In genomic region chr2:46512185-46512584, GRCh38 we compare ENCODE assay signal across 26 cellular contexts. TPM values are rescaled to one million over a fixed set of nuclear protein-coding genes. Genes with fewer than 3 reads are reported as not detected.
DNase-seq lines count a peak whose midpoint lies in the region; ATAC-seq, FAIRE-seq and TF ChIP-seq lines count a peak whose summit lies in the region.
"Had no signal": no experiment of that assay in that cellular context is flagged by ENCODE, and none has a peak within 500 bp of the region (broad histone marks: within the 10 kb centered on the region; RNA-seq: fewer than 3 reads in every experiment).

No MANE protein-coding gene starts in this region.

- H3K27ac Mint-ChIP-seq in activated CD8-positive, alpha-beta T cell treated with anti-CD3 and anti-CD28 coated beads, Interleukin-2, amount 10 ng/mL, durations not matched to agents 7 days and 5 days: no peak overlapping the region
- no peak overlapping the region for H3K27ac Mint-ChIP-seq in activated CD8-positive, alpha-beta T cell treated with anti-CD3 and anti-CD28 coated beads for 36 hours
- H3K27ac Mint-ChIP-seq: CD4-positive, alpha-beta T cell; GM23338; H9 had no signal

- no peak overlapping the region for H3K4me3 ChIP-seq in HepG2 (replicated peaks in 1 of 3; ENCODE audit: insufficient read depth in 1 of 3, low read depth in 2 of 3, low read length in 3 of 3)
- H3K4me3 ChIP-seq in right lobe of liver: no peak overlapping the region
- H3K4me3 ChIP-seq: BLaER1 treated with 17β-estradiol and CSF1 and Interleukin-3, amounts not matched to agents 10 nM and 100 nM; GM12878; GM23338 had no signal

- in situ Hi-C loops in HepG2 (cut with HindIII; ENCODE audit: extremely low pct_ligation_motif_present, low pct_unique_long_range_greater_than_20kb): no loop called here

- WGBS in HepG2 (ENCODE audit: low lambda C conversion rate): 13% methylated on average over 8 of the region's 10 CpGs
- WGBS in right lobe of liver (ENCODE audit: insufficient coverage, low coverage, low lambda C conversion rate, missing lambda C conversion rate): 62% methylated on average over 3 of the region's 10 CpGs

- H3K9me3 ChIP-seq in HepG2 (ENCODE audit: low read length) (0 out of 2 replicates have a peak, but pooled peaks cover 5% of the 10 kb centered on the region), right lobe of liver (peaks cover 0 to 12% (median 3%) of the 10 kb centered on the region in 4 donors)
- H3K9me3 ChIP-seq: BE2C had no signal

- CTCF ChIA-PET in activated CD8-positive, alpha-beta T cell treated with anti-CD3 and anti-CD28 coated beads, Interleukin-2, amount 10 ng/mL, durations not matched to agents 7 days and 5 days (lab: Charles Lee): no interaction called here
- CTCF ChIA-PET in activated CD8-positive, alpha-beta T cell treated with anti-CD3 and anti-CD28 coated beads for 36 hours (lab: Charles Lee): no interaction called here
- CTCF ChIA-PET in HepG2 (lab: Yijun Ruan, JAX; ENCODE audit: low intra/inter-chr PET ratio, low total read pairs): no interaction called here

- TF ChIP-seq EP300 in HepG2 (IDR thresholded peaks at IDR 0.05; ENCODE audit: low read depth in 2 of 2, low read length in 2 of 2): no peak
- no peak for TF ChIP-seq EP300 in HepG2 (CRISPR knock-in tag; IDR thresholded peaks at IDR 0.05; ENCODE audit: borderline replicate concordance)

- H2AFZ ChIP-seq in HepG2 (ENCODE audit: low read length): no peak overlapping the region
- H2AFZ ChIP-seq: GM23338 had no signal

- no peak for FAIRE-seq in HepG2 (lab: Jason Lieb, UNC)
- FAIRE-seq: A204.1, D721Med, GM12878 had no signal

- H3K36me3 Mint-ChIP-seq in activated CD8-positive, alpha-beta T cell treated with anti-CD3 and anti-CD28 coated beads, Interleukin-2, amount 10 ng/mL, durations not matched to agents 7 days and 5 days (ENCODE audit: low read depth): peaks cover 11% of the 10 kb centered on the region
- H3K36me3 Mint-ChIP-seq in activated CD8-positive, alpha-beta T cell treated with anti-CD3 and anti-CD28 coated beads for 36 hours (ENCODE audit: low read depth): peaks cover 13% of the 10 kb centered on the region

- no TSS peak for BruUV-seq in HepG2 (replicated peaks; lab: Mats Ljungman, UMichigan)

- H4K20me1 ChIP-seq in HepG2 (ENCODE audit: insufficient read depth, low read length): no peaks in the 10 kb centered on the region
- H4K20me1 ChIP-seq: BLaER1 treated with 17β-estradiol and CSF1 and Interleukin-3, amounts not matched to agents 10 nM and 100 nM had no signal

- H3K27me3 Mint-ChIP-seq in activated CD8-positive, alpha-beta T cell treated with anti-CD3 and anti-CD28 coated beads, Interleukin-2, amount 10 ng/mL, durations not matched to agents 7 days and 5 days (ENCODE audit: low read depth): no peaks in the 10 kb centered on the region
- H3K27me3 Mint-ChIP-seq in activated CD8-positive, alpha-beta T cell treated with anti-CD3 and anti-CD28 coated beads for 36 hours: no peaks in the 10 kb centered on the region
- H3K27me3 Mint-ChIP-seq: CD4-positive, alpha-beta T cell had no signal

- H3K79me2 ChIP-seq in HepG2 (ENCODE audit: insufficient read depth, low read length): no peaks in the 10 kb centered on the region

- no peak for TF ChIP-seq CTCF in activated CD8-positive, alpha-beta T cell treated with anti-CD3 and anti-CD28 coated beads for 36 hours (IDR thresholded peaks at IDR 0.05)
- TF ChIP-seq CTCF in HepG2 (CRISPR knock-in tag; IDR thresholded peaks at IDR 0.05) (no peak), right lobe of liver (IDR thresholded peaks at IDR 0.05) (no peak)

- ATAC-seq in activated CD8-positive, alpha-beta T cell treated with anti-CD3 and anti-CD28 coated beads, Interleukin-2, amount 10 ng/mL, durations not matched to agents 7 days and 5 days: no peak
- ATAC-seq in activated CD8-positive, alpha-beta T cell treated with anti-CD3 and anti-CD28 coated beads for 36 hours: no peak
- peak; percentile 61 for ATAC-seq in HepG2
- ATAC-seq in right lobe of liver: no peak
- ATAC-seq in GM18511 (IDR thresholded peaks at IDR 0.05; ENCODE audit: unreplicated experiment): no peak
- ATAC-seq: GM12878, GM23338, HCT116 had no signal

- H3K4me2 ChIP-seq in HepG2 (ENCODE audit: low read depth, low read length): no peak overlapping the region
- H3K4me2 ChIP-seq: GM23338 had no signal

- POLR2A ChIA-PET in activated CD8-positive, alpha-beta T cell treated with anti-CD3 and anti-CD28 coated beads, Interleukin-2, amount 10 ng/mL, durations not matched to agents 7 days and 5 days (lab: Charles Lee): no interaction called here
- POLR2A ChIA-PET in activated CD8-positive, alpha-beta T cell treated with anti-CD3 and anti-CD28 coated beads for 36 hours (lab: Charles Lee): no interaction called here
- POLR2A ChIA-PET in HepG2 (lab: Yijun Ruan, JAX): no interaction called here

- H3K4me1 ChIP-seq in HepG2 (ENCODE audit: insufficient read depth, low read length): no peaks in the 10 kb centered on the region
- no peaks in the 10 kb centered on the region for H3K4me1 ChIP-seq in right lobe of liver
- H3K4me1 ChIP-seq: BE2C had no signal

- H3K27me3 ChIP-seq in HepG2 (ENCODE audit: control insufficient read depth in 1 of 2, insufficient read depth in 2 of 2, low read length in 2 of 2): peaks cover 0 to 26% of the 10 kb centered on the region in 2 experiments; a peak in 2 of 5 replicates
- H3K27me3 ChIP-seq in right lobe of liver: no peaks in the 10 kb centered on the region
- H3K27me3 ChIP-seq: BE2C; BLaER1 treated with 17β-estradiol and CSF1 and Interleukin-3, amounts not matched to agents 10 nM and 100 nM had no signal

- no peak overlapping the region for H3K4me3 Mint-ChIP-seq in activated CD8-positive, alpha-beta T cell treated with anti-CD3 and anti-CD28 coated beads, Interleukin-2, amount 10 ng/mL, durations not matched to agents 7 days and 5 days
- no peak overlapping the region for H3K4me3 Mint-ChIP-seq in activated CD8-positive, alpha-beta T cell treated with anti-CD3 and anti-CD28 coated beads for 36 hours
- H3K4me3 Mint-ChIP-seq: CD14-positive monocyte; CD4-positive, alpha-beta T cell; CD8-positive, alpha-beta memory T cell; GM23338; H9 had no signal

- TF ChIP-seq RAD21 in HepG2 (CRISPR knock-in tag; IDR thresholded peaks at IDR 0.05): no peak

- peak; percentile 3 for DNase-seq in activated CD8-positive, alpha-beta T cell treated with anti-CD3 and anti-CD28 coated beads, Interleukin-2, amount 10 ng/mL, durations not matched to agents 7 days and 5 days
- DNase-seq in activated CD8-positive, alpha-beta T cell treated with anti-CD3 and anti-CD28 coated beads for 36 hours: no peak
- DNase-seq in HepG2 (ENCODE audit: low spot score) (no peak), right lobe of liver (no peak), islet precursor cell (peak; percentile 23), glomerular visceral epithelial cell (ENCODE audit: extremely low spot score) (no peak), AML-193 (lab: John Stamatoyannopoulos, UW) (no peak)
- DNase-seq: BE2C; CD4-positive, alpha-beta T cell; CD8-positive, alpha-beta memory T cell; DMS 273 treated with DMSO at 0.1 percent for 48 hours; DMS79; EL; GDM1; H9 had no signal

- peaks cover 9% of the 10 kb centered on the region for H3K4me1 Mint-ChIP-seq in activated CD8-positive, alpha-beta T cell treated with anti-CD3 and anti-CD28 coated beads, Interleukin-2, amount 10 ng/mL, durations not matched to agents 7 days and 5 days (ENCODE audit: low read depth)
- H3K4me1 Mint-ChIP-seq in activated CD8-positive, alpha-beta T cell treated with anti-CD3 and anti-CD28 coated beads for 36 hours (ENCODE audit: low read depth): peaks cover 4% of the 10 kb centered on the region
- H3K4me1 Mint-ChIP-seq: CD8-positive, alpha-beta memory T cell; GM23338; H9 had no signal

- H3K9ac ChIP-seq in HepG2 (ENCODE audit: insufficient read depth, low read depth, low read length): no peak overlapping the region
- H3K9ac ChIP-seq: BLaER1 treated with 17β-estradiol and CSF1 and Interleukin-3, amounts not matched to agents 10 nM and 100 nM had no signal

- no peak overlapping the region for H3K27ac ChIP-seq in HepG2 (ENCODE audit: extremely low read length, insufficient read depth, low read length)
- H3K27ac ChIP-seq in right lobe of liver: no peak overlapping the region
- H3K27ac ChIP-seq: 22Rv1; BLaER1 treated with 17β-estradiol and CSF1 and Interleukin-3, amounts not matched to agents 10 nM and 100 nM had no signal

- intact Hi-C loops in activated CD8-positive, alpha-beta T cell treated with anti-CD3 and anti-CD28 coated beads for 36 hours (cut with micrococcal nuclease): no loop called here
- intact Hi-C loops in HepG2 (cut with micrococcal nuclease; ENCODE audit: unreplicated experiment) (no loop called here), right lobe of liver (cut with DNase I) (no loop called here)

- no peak for TF ChIP-seq POLR2A in HepG2 (IDR thresholded peaks at IDR 0.05; ENCODE audit: insufficient read depth in 1 of 2, low read depth in 2 of 2, low read length in 2 of 2)
- TF ChIP-seq POLR2A in right lobe of liver (IDR thresholded peaks at IDR 0.05): no peak

- H3K36me3 ChIP-seq in HepG2 (replicated peaks in 1 of 2; ENCODE audit: control insufficient read depth in 1 of 2, insufficient read depth in 2 of 2, low read length in 2 of 2) (no peaks in the 10 kb centered on the region), right lobe of liver (no peaks in the 10 kb centered on the region)
- H3K36me3 ChIP-seq: BE2C had no signal

- peaks cover 31% of the 10 kb centered on the region for H3K9me3 Mint-ChIP-seq in activated CD8-positive, alpha-beta T cell treated with anti-CD3 and anti-CD28 coated beads, Interleukin-2, amount 10 ng/mL, durations not matched to agents 7 days and 5 days (ENCODE audit: insufficient read depth)
- peaks cover 17% of the 10 kb centered on the region for H3K9me3 Mint-ChIP-seq in activated CD8-positive, alpha-beta T cell treated with anti-CD3 and anti-CD28 coated beads for 36 hours

RNA-seq across cellular contexts. Expression of gene RHOQ, which starts 30.1 kb away (rescaled TPM):
- total RNA-seq in activated CD8-positive, alpha-beta T cell treated with anti-CD3 and anti-CD28 coated beads, Interleukin-2, amount 10 ng/mL, durations not matched to agents 7 days and 5 days: 10 to 100 TPM; 12.5 to 13.4 TPM
- total RNA-seq in activated CD8-positive, alpha-beta T cell treated with anti-CD3 and anti-CD28 coated beads for 36 hours: 10 to 100 TPM; 14.0 to 15.0 TPM
- total RNA-seq in HepG2 (2016; rRNA removed; fragmentation: Illumina TruSeq; extraction: Trizol) (9.9 and 10.4 TPM in 2 replicates), right lobe of liver (10 to 100 TPM; 10.6 to 37.2 (median 26.0) TPM)
- total RNA-seq in HepG2 (2016; cell fraction: cytosol; rRNA removed; fragmentation: Illumina TruSeq; extraction: Trizol; ENCODE audit: low read depth): 3.3 and 5.5 TPM in 2 replicates
- 10.0 and 12.4 TPM in 2 replicates for total RNA-seq in HepG2 (2016; cell fraction: insoluble cytoplasmic fraction; rRNA removed; fragmentation: Illumina TruSeq; extraction: Trizol)
- total RNA-seq in HepG2 (2016; cell fraction: membrane; rRNA removed; fragmentation: Illumina TruSeq; extraction: Trizol): 13.3 and 16.6 TPM in 2 replicates
- total RNA-seq in HepG2 (2016; cell fraction: nucleus; rRNA removed; fragmentation: Illumina TruSeq; extraction: Trizol): 9.2 and 11.0 TPM in 2 replicates
- 14.2 and 15.3 TPM in 2 replicates for polyA plus RNA-seq in HepG2 (2011; rRNA removed)
- polyA plus RNA-seq in HepG2 (2011; cell fraction: cytosol; rRNA removed): 7.9 and 10.3 TPM in 2 replicates
- 26.2 and 28.8 TPM in 2 replicates for polyA plus RNA-seq in HepG2 (2011; cell fraction: nucleus; rRNA removed)
- polyA plus RNA-seq in HepG2 (2012): 11.3 and 19.1 TPM in 2 replicates
- polyA plus RNA-seq in HepG2 (2016; cell fraction: cytosol; fragmentation: Illumina TruSeq; extraction: Trizol; ENCODE audit: low read depth): 8.8 and 10.2 TPM in 2 replicates
- 14.1 and 17.4 TPM in 2 replicates for polyA plus RNA-seq in HepG2 (2016; cell fraction: insoluble cytoplasmic fraction; fragmentation: Illumina TruSeq; extraction: Trizol; ENCODE audit: low read depth)
- polyA plus RNA-seq in HepG2 (2016; cell fraction: membrane; fragmentation: Illumina TruSeq; extraction: Trizol; ENCODE audit: low read depth): 15.9 and 20.9 TPM in 2 replicates
- polyA plus RNA-seq in HepG2 (2016; cell fraction: nucleus; fragmentation: Illumina TruSeq; extraction: Trizol; ENCODE audit: insufficient read depth, low read depth): 19.6 and 24.7 TPM in 2 replicates
- polyA minus RNA-seq in HepG2 (2011; rRNA and poly(A)+ RNA removed; ENCODE audit: low replicate concordance): 10.9 and 13.6 TPM in 2 replicates
- polyA minus RNA-seq in HepG2 (2011; cell fraction: cytosol; rRNA and poly(A)+ RNA removed): 6.4 and 6.5 TPM in 2 replicates
- polyA minus RNA-seq in HepG2 (2011; cell fraction: nucleus; rRNA and poly(A)+ RNA removed): 25.6 and 33.1 TPM in 2 replicates

RNA-seq across cellular contexts. Expression of gene ATP6V1E2, which starts 30.2 kb away (rescaled TPM):
- 1 to 10 TPM; 4.8 to 6.3 TPM for total RNA-seq in activated CD8-positive, alpha-beta T cell treated with anti-CD3 and anti-CD28 coated beads, Interleukin-2, amount 10 ng/mL, durations not matched to agents 7 days and 5 days
- 1 to 10 TPM; 6.3 to 6.8 TPM for total RNA-seq in activated CD8-positive, alpha-beta T cell treated with anti-CD3 and anti-CD28 coated beads for 36 hours
- total RNA-seq in HepG2 (2016; rRNA removed; fragmentation: Illumina TruSeq; extraction: Trizol) (2.1 and 2.4 TPM in 2 replicates), right lobe of liver (1 to 10 TPM; 2.8 to 4.8 (median 3.6) TPM)
- 1.7 and 1.9 TPM in 2 replicates for total RNA-seq in HepG2 (2016; cell fraction: cytosol; rRNA removed; fragmentation: Illumina TruSeq; extraction: Trizol; ENCODE audit: low read depth)
- 2.1 and 2.5 TPM in 2 replicates for total RNA-seq in HepG2 (2016; cell fraction: insoluble cytoplasmic fraction; rRNA removed; fragmentation: Illumina TruSeq; extraction: Trizol)
- 4.3 and 5.3 TPM in 2 replicates for total RNA-seq in HepG2 (2016; cell fraction: membrane; rRNA removed; fragmentation: Illumina TruSeq; extraction: Trizol)
- total RNA-seq in HepG2 (2016; cell fraction: nucleus; rRNA removed; fragmentation: Illumina TruSeq; extraction: Trizol): 1.7 and 1.8 TPM in 2 replicates
- 1.9 and 2.9 TPM in 2 replicates for polyA plus RNA-seq in HepG2 (2011; rRNA removed)
- 2.0 and 3.4 TPM in 2 replicates for polyA plus RNA-seq in HepG2 (2011; cell fraction: cytosol; rRNA removed)
- 1.9 and 2.3 TPM in 2 replicates for polyA plus RNA-seq in HepG2 (2011; cell fraction: nucleus; rRNA removed)
- 2.9 and 4.3 TPM in 2 replicates for polyA plus RNA-seq in HepG2 (2012)
- 1.9 and 2.8 TPM in 2 replicates for polyA plus RNA-seq in HepG2 (2016; cell fraction: cytosol; fragmentation: Illumina TruSeq; extraction: Trizol; ENCODE audit: low read depth)
- 2.4 and 2.8 TPM in 2 replicates for polyA plus RNA-seq in HepG2 (2016; cell fraction: insoluble cytoplasmic fraction; fragmentation: Illumina TruSeq; extraction: Trizol; ENCODE audit: low read depth)
- polyA plus RNA-seq in HepG2 (2016; cell fraction: membrane; fragmentation: Illumina TruSeq; extraction: Trizol; ENCODE audit: low read depth): 3.7 and 4.6 TPM in 2 replicates
- 2.2 and 2.6 TPM in 2 replicates for polyA plus RNA-seq in HepG2 (2016; cell fraction: nucleus; fragmentation: Illumina TruSeq; extraction: Trizol; ENCODE audit: insufficient read depth, low read depth)
- polyA minus RNA-seq in HepG2 (2011; rRNA and poly(A)+ RNA removed; ENCODE audit: low replicate concordance): 1.9 and 13.7 TPM in 2 replicates
- polyA minus RNA-seq in HepG2 (2011; cell fraction: cytosol; rRNA and poly(A)+ RNA removed): 0.88 and 2.4 TPM in 2 replicates
- 2.4 and 3.1 TPM in 2 replicates for polyA minus RNA-seq in HepG2 (2011; cell fraction: nucleus; rRNA and poly(A)+ RNA removed)

RNA-seq across cellular contexts. Expression of gene TMEM247, which starts 32.8 kb away (rescaled TPM):
- total RNA-seq in activated CD8-positive, alpha-beta T cell treated with anti-CD3 and anti-CD28 coated beads, Interleukin-2, amount 10 ng/mL, durations not matched to agents 7 days and 5 days: not detected
- total RNA-seq in activated CD8-positive, alpha-beta T cell treated with anti-CD3 and anti-CD28 coated beads for 36 hours: not detected
- total RNA-seq in HepG2 (2016; rRNA removed; fragmentation: Illumina TruSeq; extraction: Trizol): not detected in 2 replicates
- total RNA-seq in HepG2 (2016; cell fraction: cytosol; rRNA removed; fragmentation: Illumina TruSeq; extraction: Trizol; ENCODE audit: low read depth): not detected in 2 replicates
- not detected in 2 replicates for total RNA-seq in HepG2 (2016; cell fraction: insoluble cytoplasmic fraction; rRNA removed; fragmentation: Illumina TruSeq; extraction: Trizol)
- not detected in 2 replicates for total RNA-seq in HepG2 (2016; cell fraction: membrane; rRNA removed; fragmentation: Illumina TruSeq; extraction: Trizol)
- total RNA-seq in HepG2 (2016; cell fraction: nucleus; rRNA removed; fragmentation: Illumina TruSeq; extraction: Trizol): not detected in 2 replicates
- not detected in 2 replicates for polyA plus RNA-seq in HepG2 (2011; rRNA removed)
- polyA plus RNA-seq in HepG2 (2011; cell fraction: cytosol; rRNA removed): not detected in 2 replicates
- not detected in 2 replicates for polyA plus RNA-seq in HepG2 (2011; cell fraction: nucleus; rRNA removed)
- not detected in 2 replicates for polyA plus RNA-seq in HepG2 (2012)
- polyA plus RNA-seq in HepG2 (2016; cell fraction: cytosol; fragmentation: Illumina TruSeq; extraction: Trizol; ENCODE audit: low read depth): not detected in 2 replicates
- polyA plus RNA-seq in HepG2 (2016; cell fraction: insoluble cytoplasmic fraction; fragmentation: Illumina TruSeq; extraction: Trizol; ENCODE audit: low read depth): not detected in 2 replicates
- polyA plus RNA-seq in HepG2 (2016; cell fraction: membrane; fragmentation: Illumina TruSeq; extraction: Trizol; ENCODE audit: low read depth): not detected in 2 replicates
- not detected in 2 replicates for polyA plus RNA-seq in HepG2 (2016; cell fraction: nucleus; fragmentation: Illumina TruSeq; extraction: Trizol; ENCODE audit: insufficient read depth, low read depth)
- not detected in 2 replicates for polyA minus RNA-seq in HepG2 (2011; rRNA and poly(A)+ RNA removed; ENCODE audit: low replicate concordance)
- not detected in 2 replicates for polyA minus RNA-seq in HepG2 (2011; cell fraction: cytosol; rRNA and poly(A)+ RNA removed)
- polyA minus RNA-seq in HepG2 (2011; cell fraction: nucleus; rRNA and poly(A)+ RNA removed): not detected in 2 replicates
- not detected for total RNA-seq in right lobe of liver
- total RNA-seq: CD4-positive, alpha-beta T cell; CD8-positive, alpha-beta memory T cell; GM12878; GM23338; H4; H9 had no signal
- polyA plus RNA-seq: AG04450; CD14-positive monocyte; CD8-positive, alpha-beta memory T cell; GM12878; GM23338 had no signal

Comparison
In these comparisons a context has a peak if more than half of its experiments do, and no peak if none do; other contexts are left out.
1. DNase-seq: peak in activated CD8-positive, alpha-beta T cell treated with anti-CD3 and anti-CD28 coated beads, Interleukin-2, amount 10 ng/mL, durations not matched to agents 7 days and 5 days (single experiment) and islet precursor cell (single experiment); none in activated CD8-positive, alpha-beta T cell treated with anti-CD3 and anti-CD28 coated beads for 36 hours (single experiment), HepG2 (single experiment), right lobe of liver (0 of 3), glomerular visceral epithelial cell (single experiment) and AML-193 (0 of 2).